8 cellular contexts compared by ENCODE assay signal in the genomic region with DNA sequence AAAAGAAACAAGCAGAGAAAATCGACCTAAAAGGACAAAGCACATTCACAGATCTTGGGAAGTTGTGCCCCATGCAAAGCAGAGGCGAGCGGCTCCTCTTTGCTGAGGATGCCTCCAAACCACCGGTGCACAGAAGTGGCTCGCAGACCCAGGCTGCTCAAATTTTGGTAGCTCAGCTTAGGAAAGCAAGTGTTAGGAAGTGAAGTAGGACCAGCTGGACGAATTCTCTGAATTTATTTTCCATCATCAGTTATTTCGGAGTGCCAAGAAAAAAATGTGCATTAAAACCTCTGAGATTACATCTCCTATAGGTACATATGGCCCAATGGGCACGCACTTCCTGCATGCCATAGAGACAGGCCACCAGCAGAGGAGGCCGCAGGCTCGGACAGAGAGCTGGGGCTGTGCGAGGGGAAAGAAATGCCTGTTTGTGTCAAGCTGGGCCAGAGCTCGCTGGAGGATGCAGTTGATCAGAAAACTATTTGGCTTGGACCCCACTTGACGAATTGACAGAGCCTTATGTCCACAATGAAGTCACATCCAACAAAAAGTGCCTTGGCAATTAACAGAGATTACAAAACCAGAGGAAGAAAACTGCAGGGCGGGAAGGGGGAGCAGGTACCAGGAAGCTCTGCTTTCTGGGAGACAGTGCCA.
A peak's percentile ranks its signal among the peaks of the same experiment; 100 is the strongest.
DNase-seq lines count a peak whose midpoint lies in the region; ATAC-seq and TF ChIP-seq lines count a peak whose summit lies in the region.

No MANE protein-coding gene starts in this region.

- H3K9me3 Mint-ChIP-seq in activated T-cell treated with anti-CD3 and anti-CD28 coated beads, Interleukin-2, amount 50 U/mL, for 4 hours = no peaks in the 10 kb centered on the region
- no peaks in the 10 kb centered on the region for H3K9me3 Mint-ChIP-seq in neural progenitor cell

- peak; percentile 95 for TF ChIP-seq CTCF in C4-2B (conservative IDR thresholded peaks at IDR 0.05)
- TF ChIP-seq CTCF in fibroblast of villous mesenchyme (IDR thresholded peaks at IDR 0.05; ENCODE audit: insufficient read depth, low read depth, low read length) = peak; percentile 91
- peak; percentile 93 for TF ChIP-seq CTCF in neural progenitor cell (IDR thresholded peaks at IDR 0.05)
- TF ChIP-seq CTCF in upper lobe of left lung (IDR thresholded peaks at IDR 0.05) = peak in 3 of 6 experiments; percentile 16 to 89 (median 31)

- no peaks in the 10 kb centered on the region for H3K36me3 Mint-ChIP-seq in activated T-cell treated with anti-CD3 and anti-CD28 coated beads, Interleukin-2, amount 50 U/mL, for 4 hours (ENCODE audit: insufficient read depth)
- H3K36me3 Mint-ChIP-seq in neural progenitor cell = no peaks in the 10 kb centered on the region

- H2AFZ ChIP-seq in neural progenitor cell (replicated peaks) = peak overlapping the region; percentile 63

- no peak overlapping the region for H3K4me2 ChIP-seq in neural progenitor cell

- no peaks in the 10 kb centered on the region for H3K9me3 ChIP-seq in neural progenitor cell (ENCODE audit: low read depth)
- no peaks in the 10 kb centered on the region for H3K9me3 ChIP-seq in upper lobe of left lung

- 79 to 82% methylated on average over 14 of the region's 14 CpGs for WGBS in upper lobe of left lung, 2 donors

- TF ChIP-seq POLR2A in upper lobe of left lung (IDR thresholded peaks at IDR 0.05) = no peak

- H3K9ac ChIP-seq in neural progenitor cell = no peak overlapping the region

- H3K27ac ChIP-seq in C4-2B (no peak overlapping the region), neural progenitor cell (no peak overlapping the region), upper lobe of left lung (no peak overlapping the region)

- peaks cover 29% of the 10 kb centered on the region for H3K4me1 Mint-ChIP-seq in activated T-cell treated with anti-CD3 and anti-CD28 coated beads, Interleukin-2, amount 50 U/mL, for 4 hours (ENCODE audit: low read depth)
- peaks cover 11% of the 10 kb centered on the region for H3K4me1 Mint-ChIP-seq in neural progenitor cell

- H3K27me3 Mint-ChIP-seq in activated T-cell treated with anti-CD3 and anti-CD28 coated beads, Interleukin-2, amount 50 U/mL, for 4 hours (ENCODE audit: low read depth) = no peaks in the 10 kb centered on the region
- peaks cover 12% of the 10 kb centered on the region for H3K27me3 Mint-ChIP-seq in neural progenitor cell (ENCODE audit: insufficient read depth, low read depth)

- DNase-seq in NCI-H345 (lab: John Stamatoyannopoulos, UW) (peak; percentile 51), fibroblast of villous mesenchyme (ENCODE audit: low read depth) (peak; percentile 70), neural progenitor cell (ENCODE audit: low spot score) (peak; percentile 84), upper lobe of left lung (peak in 1 of 2 donors; percentile 88)
- no peak for DNase-seq in activated T-cell treated with anti-CD3 and anti-CD28 coated beads, Interleukin-2, amount 50 U/mL, for 4 hours

- no peak for TF ChIP-seq EP300 in upper lobe of left lung (IDR thresholded peaks at IDR 0.05)

- H3K27me3 ChIP-seq in neural progenitor cell (no peaks in the 10 kb centered on the region), upper lobe of left lung (no peaks in the 10 kb centered on the region)

- H3K4me3 Mint-ChIP-seq in activated T-cell treated with anti-CD3 and anti-CD28 coated beads, Interleukin-2, amount 50 U/mL, for 4 hours = peak overlapping the region; percentile 22
- no peak overlapping the region for H3K4me3 Mint-ChIP-seq in neural progenitor cell

- peak overlapping the region; percentile 67 for H3K27ac Mint-ChIP-seq in neural progenitor cell

- no peaks in the 10 kb centered on the region for H3K79me2 ChIP-seq in neural progenitor cell (ENCODE audit: low read depth)

- ATAC-seq in GM19452 (IDR thresholded peaks at IDR 0.05; ENCODE audit: unreplicated experiment) = peak; percentile 57
- peak in 1 of 2 donors; percentile 72 for ATAC-seq in activated T-cell treated with anti-CD3 and anti-CD28 coated beads, Interleukin-2, amount 50 U/mL, for 4 hours
- peak; percentile 80 to 88 for ATAC-seq in upper lobe of left lung (ENCODE audit: low FRiP score in 2 of 2)
- ATAC-seq in HG03135 (IDR thresholded peaks at IDR 0.05; ENCODE audit: unreplicated experiment) = no peak

- no peaks in the 10 kb centered on the region for H3F3A ChIP-seq in neural progenitor cell (ENCODE audit: low read depth)

- H4K20me1 ChIP-seq in neural progenitor cell (ENCODE audit: low read depth) = no peaks in the 10 kb centered on the region

- H3K4me3 ChIP-seq in fibroblast of villous mesenchyme (ENCODE audit: low read depth, low read length) (no peak overlapping the region), neural progenitor cell (no peak overlapping the region), upper lobe of left lung (no peak overlapping the region)

- H3K4me1 ChIP-seq in neural progenitor cell = no peaks in the 10 kb centered on the region
- H3K4me1 ChIP-seq in upper lobe of left lung = peaks cover 0 to 5% (median 0%) of the 10 kb centered on the region in 4 donors

- H3K36me3 ChIP-seq in neural progenitor cell (no peaks in the 10 kb centered on the region), upper lobe of left lung (no peaks in the 10 kb centered on the region)
